Comparison of ENCODE assay signal across 8 cellular contexts in genomic region chr4:26861434-26862186, GRCh38. TPM values are rescaled to one million over a fixed set of nuclear protein-coding genes. Genes with fewer than 3 reads are reported as not detected.
DNase-seq lines count a peak whose midpoint lies in the region; ATAC-seq and TF ChIP-seq lines count a peak whose summit lies in the region.

No MANE protein-coding gene starts in this region.

- peak overlapping the region; percentile 98 for H3K27ac Mint-ChIP-seq in T-helper 17 cell

- intact Hi-C loops in gastrocnemius medialis (cut with DNase I; ENCODE audit: low total_unique reads): loop anchor here (2.0 to 5.0 kb wide), 3 partner anchors 109 to 947 kb away; partner anchors contain the start of gene SMIM20

- no peaks in the 10 kb centered on the region for H3K27me3 ChIP-seq in gastrocnemius medialis

- ATAC-seq in T-helper 17 cell (peak; percentile 30), gastrocnemius medialis (peak; percentile 22 to 30)

- H3K9me3 ChIP-seq in T-helper 17 cell (ENCODE audit: control insufficient read depth, low read length, poor library complexity, severe bottlenecking) (no peaks in the 10 kb centered on the region), gastrocnemius medialis (no peaks in the 10 kb centered on the region)

- TF ChIP-seq CTCF in HFF-Myc (IDR thresholded peaks at IDR 0.05; ENCODE audit: low read depth, low read length, missing control alignments) (no peak), gastrocnemius medialis (IDR thresholded peaks at IDR 0.05 in 4 of 5, conservative IDR thresholded peaks at IDR 0.05 in 1 of 5) (no peak)

- peaks cover 9% of the 10 kb centered on the region for H3K36me3 Mint-ChIP-seq in T-helper 17 cell (ENCODE audit: low read depth)

- no peaks in the 10 kb centered on the region for H3K27me3 Mint-ChIP-seq in T-helper 17 cell

- H3K4me1 Mint-ChIP-seq in T-helper 17 cell: peaks cover 60% of the 10 kb centered on the region

- TF ChIP-seq POLR2A in GM10847 (IDR thresholded peaks at IDR 0.05; ENCODE audit: extremely low read depth, insufficient read length) (peak; percentile 21), gastrocnemius medialis (IDR thresholded peaks at IDR 0.05) (no peak)

- no peaks in the 10 kb centered on the region for H3K36me3 ChIP-seq in gastrocnemius medialis

- DNase-seq in HFF-Myc (ENCODE audit: extremely low read depth, low read depth) (no peak), MV-4-11 (lab: John Stamatoyannopoulos, UW) (peak; percentile 20), T-helper 17 cell (peak; percentile 55 to 67 (median 56)), anterior cingulate cortex (lab: John Stamatoyannopoulos, UW) (peak in 47 of 58 donors; percentile 13 to 77 (median 56)), hypothalamus (lab: John Stamatoyannopoulos, UW) (peak in 44 of 51 donors; percentile 6 to 79 (median 53)), gastrocnemius medialis (peak; percentile 18 to 40), NCI-H2107 (lab: John Stamatoyannopoulos, UW) (no peak)

- in situ Hi-C loops in gastrocnemius medialis (cut with MboI; ENCODE audit: low sequenced_read_pairs in 4 of 4): loop anchor here in 3 of 4 donors (25.0 kb wide), 3 partner anchors 274 to 949 kb away; partner anchors contain the start of genes SMIM20 (in 3 of the 3), RBPJ (in 2 of the 3) and TBC1D19 (in 2 of the 3)

- peak overlapping the region; percentile 99 for H3K4me3 Mint-ChIP-seq in T-helper 17 cell

- H3K4me3 ChIP-seq in HFF-Myc (replicated peaks; ENCODE audit: low read depth, low read length) (peak overlapping the region; percentile 88), gastrocnemius medialis (peak overlapping the region; percentile 76 to 84 (median 78))

- H3K27ac ChIP-seq in gastrocnemius medialis: peak overlapping the region; percentile 78 to 90 (median 86)

- peaks cover 47 to 56% of the 10 kb centered on the region in 2 donors for H3K4me1 ChIP-seq in gastrocnemius medialis

RNA-seq across cellular contexts. Expression of gene STIM2, which starts 1.0 kb away (rescaled TPM):
- total RNA-seq in T-helper 17 cell (10 to 100 TPM; 70.1 to 73.4 TPM), gastrocnemius medialis (1 to 10 TPM; 3.9 to 7.6 (median 4.9) TPM)

Comparison
In these comparisons a context has a peak if more than half of its experiments do, and no peak if none do; other contexts are left out.
1. DNase-seq: peak in MV-4-11 (single experiment), T-helper 17 cell (3 of 3), anterior cingulate cortex (47 of 58), hypothalamus (44 of 51) and gastrocnemius medialis (2 of 2); none in HFF-Myc (single experiment) and NCI-H2107 (single experiment).
2. RNA of gene STIM2, which starts 1.0 kb away (total RNA-seq): 70.1 to 73.4 TPM in T-helper 17 cell; 3.9 to 7.6 TPM in gastrocnemius medialis; every median in the first group is over 4 times any median in the second.